In genomic region chr4:177554966-177555574, GRCh38 we compare ENCODE assay signal across 9 cellular contexts.
DNase-seq lines count a peak whose midpoint lies in the region; ATAC-seq, FAIRE-seq and TF ChIP-seq lines count a peak whose summit lies in the region.
"Had no signal": no experiment of that assay in that cellular context is flagged by ENCODE, and none has a peak within 500 bp of the region (broad histone marks: within the 10 kb centered on the region; RNA-seq: fewer than 3 reads in every experiment).

No MANE protein-coding gene starts in this region.

- no peak overlapping the region for H3K4me2 ChIP-seq in endothelial cell of umbilical vein (ENCODE audit: insufficient read depth, low read length)

- intact Hi-C loops in endothelial cell of umbilical vein (cut with micrococcal nuclease): loop anchor here (2.0 to 10.0 kb wide), 2 partner anchors 112 to 300 kb away; partner anchors contain the start of gene AGA
- intact Hi-C loops in psoas muscle (cut with DNase I): no loop called here

- no peaks in the 10 kb centered on the region for H3K79me2 ChIP-seq in endothelial cell of umbilical vein (ENCODE audit: control insufficient read depth, insufficient read depth, low read length)

- H3K4me1 ChIP-seq in endothelial cell of umbilical vein (ENCODE audit: control insufficient read depth, extremely low read depth, insufficient read depth, low read length) (no peaks in the 10 kb centered on the region), psoas muscle (no peaks in the 10 kb centered on the region)

- ATAC-seq in psoas muscle (no peak), GM19397 (IDR thresholded peaks at IDR 0.05; ENCODE audit: unreplicated experiment) (no peak)

- BruUV-seq in endothelial cell of umbilical vein (replicated peaks; lab: Mats Ljungman, UMichigan): no TSS peak

- DNase-seq in Caki2 (ENCODE audit: low read depth): peak; percentile 21
- peak; percentile 1 for DNase-seq in GM19240 (ENCODE audit: insufficient read length, low spot score)
- DNase-seq in NCI-H748 (lab: John Stamatoyannopoulos, UW; ENCODE audit: unreplicated experiment): peak; percentile 32
- peak; percentile 7 for DNase-seq in endothelial cell of umbilical vein (ENCODE audit: low read depth, low spot score)
- DNase-seq in psoas muscle: no peak
- DNase-seq in activated effector memory CD4-positive, alpha-beta T cell treated with Interleukin-2 at 50 U/mL for 16 hours: no peak
- no peak for DNase-seq in GOT3 (lab: John Stamatoyannopoulos, UW)

- POLR2A ChIA-PET in endothelial cell of umbilical vein (lab: Charles Lee): no interaction called here

- CTCF ChIA-PET in endothelial cell of umbilical vein (lab: Charles Lee): no interaction called here

- H3K9me3 ChIP-seq in endothelial cell of umbilical vein (replicated peaks; ENCODE audit: control insufficient read depth, insufficient read depth, low read length): no peaks in the 10 kb centered on the region
- no peaks in the 10 kb centered on the region for H3K9me3 ChIP-seq in psoas muscle
- H3K9me3 ChIP-seq: neutrophil had no signal

- no peaks in the 10 kb centered on the region for H3K9me1 ChIP-seq in endothelial cell of umbilical vein (replicated peaks; ENCODE audit: control insufficient read depth, extremely low read depth, insufficient read depth, low read length)

- no peaks in the 10 kb centered on the region for H4K20me1 ChIP-seq in endothelial cell of umbilical vein (replicated peaks; ENCODE audit: control insufficient read depth, extremely low read depth, insufficient read depth, low read length)

- H2AFZ ChIP-seq in endothelial cell of umbilical vein (ENCODE audit: low read depth, low read length): no peak overlapping the region

- H3K27ac ChIP-seq in endothelial cell of umbilical vein (ENCODE audit: insufficient read depth, low read depth, low read length): no peak overlapping the region
- no peak overlapping the region for H3K27ac ChIP-seq in psoas muscle
- H3K27ac ChIP-seq: neutrophil had no signal

- FAIRE-seq in endothelial cell of umbilical vein (lab: Jason Lieb, UNC): peak; percentile 50

- in situ Hi-C loops in Caki2 (cut with HindIII; ENCODE audit: low pct_unique_long_range_greater_than_20kb, low sequenced_read_pairs): no loop called here

- H3K4me3 ChIP-seq in endothelial cell of umbilical vein (replicated peaks in 1 of 3; ENCODE audit: insufficient read depth in 1 of 3, low read depth in 1 of 3, low read length in 3 of 3) (no peak overlapping the region), psoas muscle (no peak overlapping the region)

- no peak overlapping the region for H3K9ac ChIP-seq in endothelial cell of umbilical vein (replicated peaks; ENCODE audit: extremely low read depth, insufficient read depth, low read length)

- dilution Hi-C loops in endothelial cell of umbilical vein (cut with MboI; ENCODE audit: extremely low pct_ligation_motif_present, low sequenced_read_pairs): no loop called here

- H3K36me3 ChIP-seq in endothelial cell of umbilical vein (ENCODE audit: control insufficient read depth in 2 of 2, extremely low read depth in 1 of 2, insufficient read depth in 2 of 2, low read length in 2 of 2) (no peaks in the 10 kb centered on the region), psoas muscle (ENCODE audit: insufficient read depth in 1 of 2, low read depth in 1 of 2) (no peaks in the 10 kb centered on the region)
- H3K36me3 ChIP-seq: neutrophil had no signal

- H3K27me3 ChIP-seq in endothelial cell of umbilical vein (ENCODE audit: control insufficient read depth in 2 of 2, insufficient read depth in 2 of 2, low read length in 2 of 2) (no peaks in the 10 kb centered on the region), psoas muscle (ENCODE audit: insufficient read depth in 3 of 3, low read length in 2 of 3) (no peaks in the 10 kb centered on the region)
- H3K27me3 ChIP-seq: neutrophil had no signal

- TF ChIP-seq CTCF in endothelial cell of umbilical vein (IDR thresholded peaks at IDR 0.05; ENCODE audit: extremely low read depth in 1 of 2, insufficient read depth in 1 of 2, low read depth in 1 of 2, low read length in 2 of 2) (peak; percentile 29 to 32), psoas muscle (IDR thresholded peaks at IDR 0.05) (peak; percentile 38)

- no peak for TF ChIP-seq POLR2A in endothelial cell of umbilical vein (IDR thresholded peaks at IDR 0.05; ENCODE audit: low read depth, low read length)

- WGBS in psoas muscle, 3 donors: 19 to 40% (median 30%) methylated on average over 2 of the region's 2 CpGs

TF ChIP-seq in endothelial cell of umbilical vein, 7 proteins besides CTCF, POLR2A, EP300 and RAD21:
- TF ChIP-seq GATA2 (IDR thresholded peaks at IDR 0.05; ENCODE audit: insufficient read depth, insufficient read length, low read depth, low read length) (no peak), MYC (IDR thresholded peaks at IDR 0.05; ENCODE audit: low read depth, low read length) (no peak), EZH2 (IDR thresholded peaks at IDR 0.05; ENCODE audit: borderline replicate concordance, low read depth, low read length, severe bottlenecking) (no peak), MAX (IDR thresholded peaks at IDR 0.05; ENCODE audit: insufficient read depth, insufficient read length) (no peak), JUN (IDR thresholded peaks at IDR 0.05; ENCODE audit: borderline replicate concordance, insufficient read depth, insufficient read length, low read depth) (no peak), POLR2AphosphoS5 (IDR thresholded peaks at IDR 0.05; ENCODE audit: insufficient read depth, low read depth, low read length) (no peak), FOS (IDR thresholded peaks at IDR 0.05; ENCODE audit: borderline replicate concordance, insufficient read depth, low read length) (no peak)
TF ChIP-seq in endothelial cell of umbilical vein: peak in this region for 0.

Comparison
In these comparisons a context has a peak if more than half of its experiments do, and no peak if none do; other contexts are left out.
1. DNase-seq: peak in Caki2 (single experiment), GM19240 (single experiment), NCI-H748 (single experiment) and endothelial cell of umbilical vein (single experiment); none in psoas muscle (0 of 2), activated effector memory CD4-positive, alpha-beta T cell treated with Interleukin-2 at 50 U/mL for 16 hours (single experiment) and GOT3 (single experiment).